In the genomic region with DNA sequence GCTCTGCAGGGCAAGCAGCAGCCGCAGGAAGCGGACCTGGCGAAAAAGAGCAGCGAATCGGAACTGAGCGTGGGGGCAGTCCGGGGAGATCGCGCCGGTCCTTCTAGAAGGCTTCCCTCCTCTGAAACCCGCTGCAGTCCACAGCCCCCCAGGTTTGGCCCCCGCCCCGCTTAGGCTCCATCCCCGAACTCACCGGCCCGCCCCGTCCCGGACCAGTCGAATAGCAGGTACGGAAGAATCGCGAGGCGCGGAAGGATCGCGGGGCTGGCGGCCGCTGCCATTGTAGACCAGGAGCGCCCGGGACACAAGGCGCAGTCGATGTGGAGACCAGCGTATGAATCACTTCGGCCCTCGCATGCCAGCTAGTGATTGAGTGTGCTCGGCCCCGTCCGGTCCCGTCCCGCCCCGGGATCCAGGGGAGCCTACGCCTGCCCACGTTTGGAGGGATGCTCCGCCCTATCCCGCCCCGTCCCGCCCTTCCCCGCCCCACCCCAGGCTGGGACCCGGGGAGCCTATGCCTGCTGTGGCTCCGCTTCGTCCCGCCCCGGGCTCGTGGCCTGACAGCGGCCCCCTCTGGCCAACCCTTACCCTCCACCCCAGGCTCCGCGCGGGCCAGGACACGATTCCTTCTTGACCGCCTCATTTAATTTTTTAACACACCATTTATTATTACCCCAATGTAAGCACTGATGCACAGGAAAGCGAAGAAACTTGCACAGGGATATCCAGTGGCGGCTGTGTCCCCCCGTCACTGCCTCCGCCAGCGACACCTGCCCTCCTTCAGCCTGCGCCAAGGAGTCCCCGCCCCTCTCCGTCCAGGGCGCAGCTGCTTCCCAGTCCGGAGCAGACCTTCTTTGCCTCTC, we compare ENCODE assay signal across 8 cellular contexts. TPM values are rescaled to one million over a fixed set of nuclear protein-coding genes. Genes with fewer than 3 reads are reported as not detected.
DNase-seq lines count a peak whose midpoint lies in the region; TF ChIP-seq lines count a peak whose summit lies in the region.

A gene (minus strand): TSS at position 336 of the 863 bp plus-strand sequence. CDS start 55 bp downstream, at position 281.

- H3K9ac ChIP-seq in SU-DHL-6 (ENCODE audit: low read length) = peak within 1 kb of the TSS; percentile 67
- peak within 1 kb of the TSS; percentile 88 for H3K9ac ChIP-seq in adipocyte (ENCODE audit: low read length)

- intact Hi-C loops in CD4-positive, alpha-beta memory T cell (cut with micrococcal nuclease) = loop anchor here (2.0 kb wide), 1 partner anchor 64 kb away; no protein-coding TSS in a partner anchor
- intact Hi-C loops in cardiac septum (cut with DNase I) = no loop called here
- intact Hi-C loops in transverse colon (cut with DNase I; ENCODE audit: low total_unique reads) = no loop called here

- peak; percentile 73 for TF ChIP-seq POLR2A in transverse colon (IDR thresholded peaks at IDR 0.05)

- H3K4me1 Mint-ChIP-seq in CD4-positive, alpha-beta memory T cell = peaks cover 8 to 30% (median 18%) of the 10 kb centered on the region in 4 donors

- 3 to 20% methylated on average over 3 to 52 of the region's 70 CpGs for WGBS in transverse colon (ENCODE audit: low coverage in 1 of 2), 2 donors

- H3F3A ChIP-seq in SU-DHL-6 (ENCODE audit: insufficient read depth) = no peaks in the 10 kb centered on the region

- H3K36me3 ChIP-seq in CD4-positive, alpha-beta memory T cell (ENCODE audit: insufficient read depth, low read length) = no peaks in the 10 kb centered on the region
- H3K36me3 ChIP-seq in SU-DHL-6 (ENCODE audit: low read length) (no peaks in the 10 kb centered on the region), adipocyte (ENCODE audit: control insufficient read depth, insufficient read depth, low read length, severe bottlenecking) (peaks cover 3% of the 10 kb centered on the region), transverse colon (no peaks in the 10 kb centered on the region)

- peak within 1 kb of the TSS; percentile 82 to 93 (median 90) for H3K4me3 Mint-ChIP-seq in CD4-positive, alpha-beta memory T cell

- peak within 1 kb of the TSS; percentile 23 to 74 (median 61) for H3K27ac Mint-ChIP-seq in CD4-positive, alpha-beta memory T cell

- peaks cover 18% of the 10 kb centered on the region for H3K4me1 ChIP-seq in CD4-positive, alpha-beta memory T cell (ENCODE audit: insufficient read depth, low read length)
- peaks cover 12% of the 10 kb centered on the region for H3K4me1 ChIP-seq in adipocyte (ENCODE audit: control insufficient read depth, insufficient read depth, low read length)
- H3K4me1 ChIP-seq in transverse colon = peaks cover 6 to 23% (median 15%) of the 10 kb centered on the region in 4 donors

- peak within 1 kb of the TSS; percentile 63 for H3K4me2 ChIP-seq in SU-DHL-6 (ENCODE audit: low read depth, low read length, poor library complexity, severe bottlenecking)

- H3K4me3 ChIP-seq in CD4-positive, alpha-beta memory T cell (ENCODE audit: low read length in 2 of 2) = peak within 1 kb of the TSS; percentile 65 to 79
- H3K4me3 ChIP-seq in SU-DHL-6 (ENCODE audit: insufficient read depth, low read length, poor library complexity, severe bottlenecking) (peak within 1 kb of the TSS; percentile 84), adipocyte (ENCODE audit: low read length) (peak within 1 kb of the TSS; percentile 90), transverse colon (peak within 1 kb of the TSS; percentile 49 to 57 (median 52))

- H2AFZ ChIP-seq in SU-DHL-6 (ENCODE audit: low read depth, low read length, severe bottlenecking) = peak within 1 kb of the TSS; percentile 92

- no peaks in the 10 kb centered on the region for H3K9me3 ChIP-seq in CD4-positive, alpha-beta memory T cell (ENCODE audit: control insufficient read depth in 1 of 2, low read length in 2 of 2)
- no peaks in the 10 kb centered on the region for H3K9me3 ChIP-seq in SU-DHL-6 (ENCODE audit: insufficient read depth, low read length)
- H3K9me3 ChIP-seq in adipocyte (ENCODE audit: control insufficient read depth, low read length) = no peaks in the 10 kb centered on the region
- no peaks in the 10 kb centered on the region for H3K9me3 ChIP-seq in transverse colon

- H3K27me3 Mint-ChIP-seq in CD4-positive, alpha-beta memory T cell = peaks cover 0 to 6% of the 10 kb centered on the region in 2 donors

- peak; percentile 37 to 64 (median 52) for DNase-seq in CD4-positive, alpha-beta memory T cell
- DNase-seq in GM20000 (ENCODE audit: low spot score) = peak; percentile 84
- peak; percentile 93 for DNase-seq in HuH-7.5 (ENCODE audit: low spot score)
- peak; percentile 97 for DNase-seq in adipocyte (ENCODE audit: low read depth)
- DNase-seq in cardiac septum (ENCODE audit: low spot score) = peak; percentile 90
- peak; percentile 34 for DNase-seq in pons (ENCODE audit: low spot score)
- DNase-seq in transverse colon = peak; percentile 93

- H3K9me2 ChIP-seq in SU-DHL-6 (replicated peaks; ENCODE audit: insufficient read depth, low read length) = no peaks in the 10 kb centered on the region

- in situ Hi-C loops in transverse colon (cut with MboI; ENCODE audit: low pct_ligation_motif_present in 1 of 4, low pct_unique_long_range_greater_than_20kb in 1 of 4, low sequenced_read_pairs in 3 of 4) = loop anchor here in 1 of 4 donors (25.0 kb wide), 1 partner anchor 743 kb away; no protein-coding TSS in a partner anchor

- H3K36me3 Mint-ChIP-seq in CD4-positive, alpha-beta memory T cell = peaks cover 0 to 15% of the 10 kb centered on the region in 2 donors

- POLR2A ChIA-PET in CD4-positive, alpha-beta memory T cell (lab: Charles Lee; ENCODE audit: partially characterized antibody) = interaction anchor here (1.1 kb wide), 1 partner anchor 11 kb away, joined by 3 read pairs; no protein-coding TSS in a partner anchor

- CTCF ChIA-PET in CD4-positive, alpha-beta memory T cell (lab: Charles Lee; ENCODE audit: partially characterized antibody) = interaction anchor here (1.4 to 7.6 kb wide), 2 partner anchors 11 to 15 kb away, joined by 5 to 56 read pairs; no protein-coding TSS in a partner anchor

- H3K27me3 ChIP-seq in CD4-positive, alpha-beta memory T cell (ENCODE audit: insufficient read depth, low read length) = no peaks in the 10 kb centered on the region
- H3K27me3 ChIP-seq in SU-DHL-6 (ENCODE audit: low read length) = no peaks in the 10 kb centered on the region
- H3K27me3 ChIP-seq in adipocyte (replicated peaks; ENCODE audit: control insufficient read depth, insufficient read depth, low read length) = no peaks in the 10 kb centered on the region
- H3K27me3 ChIP-seq in transverse colon = peaks cover 4% of the 10 kb centered on the region

- H3K27ac ChIP-seq in CD4-positive, alpha-beta memory T cell (ENCODE audit: low read depth, low read length) = peak within 1 kb of the TSS; percentile 22
- H3K27ac ChIP-seq in SU-DHL-6 (ENCODE audit: low read depth, low read length) (no peak within 1 kb of the TSS), transverse colon (peak within 1 kb of the TSS; percentile 59 to 81 (median 68))

- no peaks in the 10 kb centered on the region for H3K9me3 Mint-ChIP-seq in CD4-positive, alpha-beta memory T cell

- no peaks in the 10 kb centered on the region for H3K79me2 ChIP-seq in SU-DHL-6 (ENCODE audit: insufficient read depth, low read length)

- TF ChIP-seq EP300 in transverse colon (IDR thresholded peaks at IDR 0.05; ENCODE audit: low read depth) = no peak

- no peaks in the 10 kb centered on the region for H4K20me1 ChIP-seq in SU-DHL-6 (ENCODE audit: low read depth, low read length)

- TF ChIP-seq CTCF in GM20000 (IDR thresholded peaks at IDR 0.05; ENCODE audit: extremely low read depth, missing control alignments) (peak; percentile 44), SU-DHL-6 (IDR thresholded peaks at IDR 0.05; ENCODE audit: insufficient read depth, low read length, poor library complexity, severe bottlenecking) (peak; percentile 67), transverse colon (IDR thresholded peaks at IDR 0.05) (peak; percentile 44 to 68 (median 51))

RNA-seq across cellular contexts. Expression of the gene that starts here (rescaled TPM):
- under 1 TPM in 1 of 2 experiments, not detected in 1; 0.42 TPM for total RNA-seq in CD4-positive, alpha-beta memory T cell
- under 1 TPM; 0.48 to 0.96 TPM for polyA plus RNA-seq in CD4-positive, alpha-beta memory T cell
- 0.57 TPM for total RNA-seq in cardiac septum
- total RNA-seq in transverse colon = 1 to 10 TPM in 1 of 4 donors, under 1 TPM in 1, not detected in 2; 0.79 to 2.0 TPM

Comparison
In these comparisons a context has a peak if more than half of its experiments do, and no peak if none do; other contexts are left out.
1. Peak in DNase-seq, H3K4me3 ChIP-seq and H3K27ac ChIP-seq in CD4-positive, alpha-beta memory T cell; RNA of the gene not detected or under 1 TPM.
2. Peak in DNase-seq in cardiac septum; RNA of the gene not detected or under 1 TPM.
3. DNase-seq: peak in every context shown above with its lines; median percentile 97 in adipocyte; 93 in HuH-7.5; 93 in transverse colon; 90 in cardiac septum; 84 in GM20000; 52 in CD4-positive, alpha-beta memory T cell; 34 in pons.